2 cellular contexts compared by ENCODE assay signal in genomic region chr16:67517178-67517492, GRCh38.
TF ChIP-seq lines count a peak whose summit lies in the region.

No MANE protein-coding gene starts in this region.

TF ChIP-seq in SK-N-SH, 30 proteins besides CTCF, POLR2A, EP300 and RAD21 (continued from another document):
- TF ChIP-seq, protein P1, sequence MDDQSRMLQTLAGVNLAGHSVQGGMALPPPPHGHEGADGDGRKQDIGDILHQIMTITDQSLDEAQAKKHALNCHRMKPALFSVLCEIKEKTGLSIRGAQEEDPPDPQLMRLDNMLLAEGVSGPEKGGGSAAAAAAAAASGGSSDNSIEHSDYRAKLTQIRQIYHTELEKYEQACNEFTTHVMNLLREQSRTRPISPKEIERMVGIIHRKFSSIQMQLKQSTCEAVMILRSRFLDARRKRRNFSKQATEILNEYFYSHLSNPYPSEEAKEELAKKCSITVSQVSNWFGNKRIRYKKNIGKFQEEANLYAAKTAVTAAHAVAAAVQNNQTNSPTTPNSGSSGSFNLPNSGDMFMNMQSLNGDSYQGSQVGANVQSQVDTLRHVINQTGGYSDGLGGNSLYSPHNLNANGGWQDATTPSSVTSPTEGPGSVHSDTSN (IDR thresholded peaks at IDR 0.05): no peak
- TF ChIP-seq GABPA (IDR thresholded peaks at IDR 0.05; ENCODE audit: low read depth) (no peak), YY1 (IDR thresholded peaks at IDR 0.05; ENCODE audit: low read depth) (no peak)

TF ChIP-seq in SK-N-SH treated with all-trans-retinoic acid at 6 μM for 48 hours, 23 proteins besides CTCF, POLR2A, EP300 and RAD21 (continued from another document):
- TF ChIP-seq CSRNP3 (CRISPR knock-in tag; IDR thresholded peaks at IDR 0.05) (no peak), ZFP3 (CRISPR knock-in tag; IDR thresholded peaks at IDR 0.05) (no peak), RARB (CRISPR knock-in tag; IDR thresholded peaks at IDR 0.05) (no peak), OSR1 (CRISPR knock-in tag; IDR thresholded peaks at IDR 0.05) (no peak), TCF4 (CRISPR knock-in tag; IDR thresholded peaks at IDR 0.05; ENCODE audit: borderline replicate concordance) (no peak), CREB5 (CRISPR knock-in tag; IDR thresholded peaks at IDR 0.05; ENCODE audit: low read depth) (no peak), ZNF70 (CRISPR knock-in tag; IDR thresholded peaks at IDR 0.05) (no peak), SNAI2 (CRISPR knock-in tag; IDR thresholded peaks at IDR 0.05) (no peak), ZFP30 (CRISPR knock-in tag; IDR thresholded peaks at IDR 0.05) (no peak), ZNF8 (CRISPR knock-in tag; IDR thresholded peaks at IDR 0.05) (no peak)
TF ChIP-seq in SK-N-SH treated with all-trans-retinoic acid at 6 μM for 48 hours: peak in this region for 0.
